Comparison of ENCODE assay signal across 18 cellular contexts in genomic region chr11:133343951-133344350, GRCh38.
A peak's percentile ranks its signal among the peaks of the same experiment; 100 is the strongest.
DNase-seq lines count a peak whose midpoint lies in the region; ATAC-seq and TF ChIP-seq lines count a peak whose summit lies in the region.
"Had no signal": no experiment of that assay in that cellular context is flagged by ENCODE, and none has a peak within 500 bp of the region (broad histone marks: within the 10 kb centered on the region; RNA-seq: fewer than 3 reads in every experiment).

No MANE protein-coding gene starts in this region.

- peak; percentile 94 for DNase-seq in DMS153 (lab: John Stamatoyannopoulos, UW)
- DNase-seq in NCI-H1417 treated with DMSO at 0.1 percent for 48 hours (lab: John Stamatoyannopoulos, UW): peak; percentile 52
- DNase-seq in RKO (ENCODE audit: low spot score): peak; percentile 77
- DNase-seq in iPS DF 6.9 (ENCODE audit: low read depth, low spot score): peak; percentile 4
- no peak for DNase-seq in GM13976 (ENCODE audit: low spot score)
- no peak for DNase-seq in testis
- DNase-seq in ecto neural progenitor cell (ENCODE audit: low spot score): no peak
- DNase-seq: activated CD4-positive, alpha-beta T cell treated with anti-CD3 and anti-CD28 coated beads, Interleukin-2, amount 10 ng/mL, durations not matched to agents 24 days and 14 days; activated naive CD4-positive, alpha-beta T cell treated with anti-CD3 and anti-CD28 coated beads, Interleukin-2, amount 50 U/mL, for 16 hours; activated T-cell treated with anti-CD3 and anti-CD28 coated beads for 4 hours; central memory CD4-positive, alpha-beta T cell; effector CD8-positive, alpha-beta T cell; SIG-M5; stimulated activated naive CD8-positive, alpha-beta T cell treated with anti-CD3 and anti-CD28 coated beads, Interleukin-15, Interleukin-2, amounts not matched to agents 100 U/mL and 50 U/mL, for 24 hours; T-helper 9 cell; uterus had no signal

- H3K4me1 ChIP-seq in iPS DF 6.9 (ENCODE audit: control insufficient read depth, insufficient read depth, low read length) (no peaks in the 10 kb centered on the region), testis (no peaks in the 10 kb centered on the region)
- H3K4me1 ChIP-seq: uterus had no signal

- no peak for TF ChIP-seq CTCF in GM13976 (IDR thresholded peaks at IDR 0.05; ENCODE audit: borderline replicate concordance, control extremely low read depth, extremely low read depth, insufficient read depth, missing control alignments)
- no peak for TF ChIP-seq CTCF in testis (IDR thresholded peaks at IDR 0.05)

- WGBS in iPS DF 6.9 (ENCODE audit: insufficient coverage, insufficient read length): no CpG with 5 or more reads among the region's 9 CpGs
- WGBS in testis, 2 donors: 40 to 52% methylated on average over 9 of the region's 9 CpGs

- intact Hi-C loops in testis (cut with DNase I; ENCODE audit: low total_unique reads): no loop called here

- no peaks in the 10 kb centered on the region for H3K9me3 ChIP-seq in iPS DF 6.9 (ENCODE audit: control insufficient read depth, insufficient read depth, low read length)
- H3K9me3 ChIP-seq in testis: no peaks in the 10 kb centered on the region
- H3K9me3 ChIP-seq: uterus had no signal

- in situ Hi-C loops in GM13976 (cut with MboI; ENCODE audit: low sequenced_read_pairs, unreplicated experiment): no loop called here

- H3K4me3 ChIP-seq in iPS DF 6.9 (ENCODE audit: low read length) (no peak overlapping the region), testis (no peak overlapping the region)
- H3K4me3 ChIP-seq: K562, uterus had no signal

- H3K27me3 ChIP-seq in iPS DF 6.9 (ENCODE audit: control insufficient read depth, insufficient read depth, low read length) (no peaks in the 10 kb centered on the region), testis (no peaks in the 10 kb centered on the region)
- H3K27me3 ChIP-seq: uterus had no signal

- H3K27ac ChIP-seq in iPS DF 6.9 (ENCODE audit: low read length): no peak overlapping the region
- no peak overlapping the region for H3K27ac ChIP-seq in testis
- H3K27ac ChIP-seq: uterus had no signal

- H3K36me3 ChIP-seq in iPS DF 6.9 (ENCODE audit: control insufficient read depth, insufficient read depth, low read length): no peaks in the 10 kb centered on the region
- no peaks in the 10 kb centered on the region for H3K36me3 ChIP-seq in testis (ENCODE audit: low read depth, missing control alignments)
- H3K36me3 ChIP-seq: uterus had no signal

- no peak for TF ChIP-seq POLR2A in testis (IDR thresholded peaks at IDR 0.05)

- no peak for ATAC-seq in GM19351 (IDR thresholded peaks at IDR 0.05; ENCODE audit: unreplicated experiment)
- ATAC-seq: K562; stimulated activated naive CD8-positive, alpha-beta T cell treated with anti-CD3 and anti-CD28 coated beads, Interleukin-15, Interleukin-2, amounts not matched to agents 100 U/mL and 50 U/mL, for 24 hours had no signal

Comparison
In these comparisons a context has a peak if more than half of its experiments do, and no peak if none do; other contexts are left out.
1. DNase-seq: peak in DMS153 (single experiment), NCI-H1417 treated with DMSO at 0.1 percent for 48 hours (single experiment), RKO (single experiment) and iPS DF 6.9 (single experiment); none in GM13976 (single experiment), testis (single experiment) and ecto neural progenitor cell (single experiment).